Comparison of ENCODE assay signal across 8 cellular contexts in genomic region chr15:68818088-68818670, GRCh38. TPM values are rescaled to one million over a fixed set of nuclear protein-coding genes. Genes with fewer than 3 reads are reported as not detected.
DNase-seq lines count a peak whose midpoint lies in the region; ATAC-seq and TF ChIP-seq lines count a peak whose summit lies in the region.

No MANE protein-coding gene starts in this region.

- POLR2A ChIA-PET in activated CD4-positive, alpha-beta T cell treated with anti-CD3 and anti-CD28 coated beads for 36 hours (lab: Charles Lee), result interaction anchor here (2.0 kb wide), 1 partner anchor 23 kb away, joined by 6 read pairs; no protein-coding TSS in a partner anchor

- ATAC-seq in activated CD4-positive, alpha-beta T cell treated with anti-CD3 and anti-CD28 coated beads for 36 hours, result peak; percentile 10
- ATAC-seq in HG02678 (IDR thresholded peaks at IDR 0.05; ENCODE audit: unreplicated experiment), result no peak

- DNase-seq in A172 (ENCODE audit: low spot score), result peak; percentile 34
- DNase-seq in NCI-H2171 (lab: John Stamatoyannopoulos, UW), result peak; percentile 92
- DNase-seq in activated CD4-positive, alpha-beta T cell treated with anti-CD3 and anti-CD28 coated beads for 36 hours, result peak; percentile 79
- peak; percentile 93 for DNase-seq in left kidney (ENCODE audit: low read depth, low spot score)
- peak; percentile 73 to 74 for DNase-seq in stimulated activated CD4-positive, alpha-beta T cell treated with anti-CD3 and anti-CD28 coated beads, Interleukin-2, amount 100 ng/mL, for 24 hours

- H3K9me3 Mint-ChIP-seq in activated CD4-positive, alpha-beta T cell treated with anti-CD3 and anti-CD28 coated beads for 36 hours (ENCODE audit: low read depth), result no peaks in the 10 kb centered on the region

- intact Hi-C loops in activated CD4-positive, alpha-beta T cell treated with anti-CD3 and anti-CD28 coated beads for 36 hours (cut with DNase I, micrococcal nuclease), result loop anchor here (2.0 to 10.0 kb wide), 8 partner anchors 35 to 1279 kb away; partner anchors contain the start of genes CLN6 (in 1 of the 2), GLCE (in 1 of the 2), KIF23 (in 1 of the 2) and TLE3 (in 1 of the 2)

- H3K4me3 Mint-ChIP-seq in activated CD4-positive, alpha-beta T cell treated with anti-CD3 and anti-CD28 coated beads for 36 hours, result peak overlapping the region; percentile 99

- no peaks in the 10 kb centered on the region for H3K27me3 Mint-ChIP-seq in activated CD4-positive, alpha-beta T cell treated with anti-CD3 and anti-CD28 coated beads for 36 hours

- CTCF ChIA-PET in activated CD4-positive, alpha-beta T cell treated with anti-CD3 and anti-CD28 coated beads for 36 hours (lab: Charles Lee), result interaction anchor here (1.0 kb wide), 1 partner anchor 13 kb away, joined by 3 read pairs; no protein-coding TSS in a partner anchor

- peaks cover 37% of the 10 kb centered on the region for H3K36me3 Mint-ChIP-seq in activated CD4-positive, alpha-beta T cell treated with anti-CD3 and anti-CD28 coated beads for 36 hours (ENCODE audit: low read depth)

- peak overlapping the region; percentile 95 for H3K27ac ChIP-seq in cingulate gyrus (ENCODE audit: low read depth, low read length)

- in situ Hi-C loops in GM18951 (cut with MboI; ENCODE audit: low sequenced_read_pairs, unreplicated experiment), result no loop called here

- peak; percentile 60 for TF ChIP-seq POLR2A in GM18951 (IDR thresholded peaks at IDR 0.05; ENCODE audit: extremely low read depth, insufficient read depth, insufficient read length)

- peaks cover 39% of the 10 kb centered on the region for H3K4me1 Mint-ChIP-seq in activated CD4-positive, alpha-beta T cell treated with anti-CD3 and anti-CD28 coated beads for 36 hours

- H3K27ac Mint-ChIP-seq in activated CD4-positive, alpha-beta T cell treated with anti-CD3 and anti-CD28 coated beads for 36 hours, result no peak overlapping the region

RNA-seq across cellular contexts. Expression of gene ANP32A, which starts 2.5 kb away (rescaled TPM):
- total RNA-seq in A172 (2014; rRNA removed; shearing (Covaris generic)), result 70.4 and 72.6 TPM in 2 replicates
- total RNA-seq in activated CD4-positive, alpha-beta T cell treated with anti-CD3 and anti-CD28 coated beads for 36 hours, result 100 to 1,000 TPM; 252 to 439 TPM

Comparison
In these comparisons a context has a peak if more than half of its experiments do, and no peak if none do; other contexts are left out.
1. DNase-seq: peak in every context shown above with its lines; median percentile 93 in left kidney; 92 in NCI-H2171; 79 in activated CD4-positive, alpha-beta T cell treated with anti-CD3 and anti-CD28 coated beads for 36 hours; 74 in stimulated activated CD4-positive, alpha-beta T cell treated with anti-CD3 and anti-CD28 coated beads, Interleukin-2, amount 100 ng/mL, for 24 hours; 34 in A172.